14 cellular contexts compared by ENCODE assay signal in the genomic region with DNA sequence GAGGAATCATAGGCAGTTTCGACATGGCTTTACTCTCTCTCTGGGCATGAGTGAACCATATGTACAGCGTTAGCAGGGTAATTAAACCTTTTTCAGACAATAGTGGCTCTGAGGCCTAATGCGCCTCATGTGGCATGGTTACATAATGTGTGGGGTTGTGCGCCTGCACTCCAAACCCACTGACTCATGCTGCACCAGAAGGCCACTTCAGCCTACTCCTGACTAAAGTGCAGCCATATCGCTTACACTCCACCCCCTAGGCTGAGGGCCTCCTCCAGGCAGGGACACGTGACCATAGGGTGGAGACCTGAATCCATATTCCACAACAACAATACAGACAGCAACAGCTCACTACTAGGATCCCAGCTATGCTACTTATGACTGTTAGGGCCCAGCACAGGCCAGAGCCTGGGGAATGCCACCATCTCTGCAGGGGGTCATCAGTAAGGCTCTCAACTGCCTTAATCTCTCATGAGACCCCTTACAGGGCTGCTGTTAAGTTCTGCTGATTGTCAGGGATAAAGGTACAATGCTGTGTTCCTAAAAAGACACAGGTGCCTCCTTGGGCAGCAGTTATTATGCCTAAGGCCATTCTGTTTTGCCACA. TPM values are rescaled to one million over a fixed set of nuclear protein-coding genes. Genes with fewer than 3 reads are reported as not detected.
A peak's percentile ranks its signal among the peaks of the same experiment; 100 is the strongest.
DNase-seq lines count a peak whose midpoint lies in the region; ATAC-seq and TF ChIP-seq lines count a peak whose summit lies in the region.
"Had no signal": no experiment of that assay in that cellular context is flagged by ENCODE, and none has a peak within 500 bp of the region (broad histone marks: within the 10 kb centered on the region; RNA-seq: fewer than 3 reads in every experiment).

No MANE protein-coding gene starts in this region.

- no peaks in the 10 kb centered on the region for H4K20me1 ChIP-seq in GM23338 (replicated peaks; ENCODE audit: insufficient read depth)

- H3K79me2 ChIP-seq in GM23338 (replicated peaks; ENCODE audit: insufficient read depth) = no peaks in the 10 kb centered on the region
- no peaks in the 10 kb centered on the region for H3K79me2 ChIP-seq in mesendoderm (ENCODE audit: control insufficient read depth, insufficient read depth, low read length)

- H2AK5ac ChIP-seq in mesendoderm (ENCODE audit: low read length) = no peak overlapping the region

- no peaks in the 10 kb centered on the region for H3K36me3 Mint-ChIP-seq in GM23338 (ENCODE audit: low read depth)

- H2BK15ac ChIP-seq in mesendoderm (replicated peaks; ENCODE audit: low read depth) = no peak overlapping the region

- H3K9me3 Mint-ChIP-seq in GM23338 = no peaks in the 10 kb centered on the region
- H3K9me3 Mint-ChIP-seq: HFFc6; T-helper 1 cell treated with Interleukin-12 subunit alpha and Interleukin-12 subunit beta and Interleukin-4 antibody, amounts not matched to agents 30 μg/mL and 1 μg/mL, for 36 hours had no signal

- H3K9ac ChIP-seq in mesendoderm (ENCODE audit: low read length) = no peak overlapping the region
- H3K9ac ChIP-seq: KMS-11 had no signal

- H3K36me3 ChIP-seq in GM23338 (ENCODE audit: insufficient read depth) = no peaks in the 10 kb centered on the region
- no peaks in the 10 kb centered on the region for H3K36me3 ChIP-seq in mesendoderm (ENCODE audit: control insufficient read depth, insufficient read depth, low read length)

- H3K27ac Mint-ChIP-seq in GM23338 = peak overlapping the region; percentile 43; the same call in 1 of the 2 replicates
- H3K27ac Mint-ChIP-seq: activated CD8-positive, alpha-beta T cell treated with anti-CD3 and anti-CD28 coated beads, Interleukin-2, amount 10 ng/mL, durations not matched to agents 7 days and 5 days; HFFc6; T-helper 1 cell treated with Interleukin-12 subunit alpha and Interleukin-12 subunit beta and Interleukin-4 antibody, amounts not matched to agents 30 μg/mL and 1 μg/mL, for 36 hours had no signal

- no peak overlapping the region for H3K4me3 Mint-ChIP-seq in GM23338
- H3K4me3 Mint-ChIP-seq: activated CD8-positive, alpha-beta T cell treated with anti-CD3 and anti-CD28 coated beads, Interleukin-2, amount 10 ng/mL, durations not matched to agents 7 days and 5 days; HFFc6; T-helper 1 cell treated with Interleukin-12 subunit alpha and Interleukin-12 subunit beta and Interleukin-4 antibody, amounts not matched to agents 30 μg/mL and 1 μg/mL, for 36 hours had no signal

- no peak overlapping the region for H3K23ac ChIP-seq in mesendoderm (ENCODE audit: low read length)

- H2BK5ac ChIP-seq in mesendoderm (ENCODE audit: low read length) = no peak overlapping the region

- DNase-seq in GM23338 (ENCODE audit: low spot score) = peak; percentile 15
- peak; percentile 81 to 90 for DNase-seq in NCI-H187 (lab: John Stamatoyannopoulos, UW)
- DNase-seq in SW480 (ENCODE audit: low spot score) = peak; percentile 30
- DNase-seq in mesendoderm = peak; percentile 77
- no peak for DNase-seq in NCI-H526 treated with DMSO at 0.1 percent for 48 hours (lab: John Stamatoyannopoulos, UW)
- no peak for DNase-seq in SIG-M5 (lab: John Stamatoyannopoulos, UW)
- DNase-seq: activated CD8-positive, alpha-beta T cell treated with anti-CD3 and anti-CD28 coated beads, Interleukin-2, amount 10 ng/mL, durations not matched to agents 7 days and 5 days; activated naive CD4-positive, alpha-beta T cell treated with Interleukin-2 at 50 U/mL for 16 hours; central memory CD4-positive, alpha-beta T cell; HFFc6; right cardiac atrium had no signal

- H3K4me3 ChIP-seq in GM23338 (no peak overlapping the region), mesendoderm (ENCODE audit: low read length) (no peak overlapping the region)

- ATAC-seq in GM23338 (peak; percentile 72), HG03565 (IDR thresholded peaks at IDR 0.05; ENCODE audit: unreplicated experiment) (no peak)
- ATAC-seq: activated CD8-positive, alpha-beta T cell treated with anti-CD3 and anti-CD28 coated beads, Interleukin-2, amount 10 ng/mL, durations not matched to agents 7 days and 5 days; right cardiac atrium had no signal

- no peak overlapping the region for H2AFZ ChIP-seq in GM23338

- peaks cover 4% of the 10 kb centered on the region; the same call in 2 of the 3 replicates for H3K4me1 Mint-ChIP-seq in GM23338

- H3K27ac ChIP-seq in GM23338 (ENCODE audit: low read depth) (no peak overlapping the region), mesendoderm (ENCODE audit: low read depth, low read length) (no peak overlapping the region)
- H3K27ac ChIP-seq: KMS-11 had no signal

- no peaks in the 10 kb centered on the region for H3F3A ChIP-seq in GM23338 (replicated peaks; ENCODE audit: low read depth)

- no peak overlapping the region for H3K18ac ChIP-seq in mesendoderm (ENCODE audit: low read length)

- no peaks in the 10 kb centered on the region for H3K79me1 ChIP-seq in mesendoderm (ENCODE audit: low read length)

- peaks cover 3% of the 10 kb centered on the region for H3K27me3 Mint-ChIP-seq in GM23338 (ENCODE audit: insufficient read depth, low read depth, poor library complexity)

- H3K9me2 ChIP-seq in GM23338 (ENCODE audit: insufficient read depth) = peaks cover 5% of the 10 kb centered on the region; the same call in 1 of the 2 replicates

- no peak overlapping the region for H3K4me2 ChIP-seq in GM23338
- no peak overlapping the region for H3K4me2 ChIP-seq in mesendoderm (ENCODE audit: low read length)
- H3K4me2 ChIP-seq: KMS-11 had no signal

- no peak overlapping the region for H4K5ac ChIP-seq in mesendoderm (ENCODE audit: low read length)

- no peak overlapping the region for H3K56ac ChIP-seq in mesendoderm (ENCODE audit: low read length)

- no peaks in the 10 kb centered on the region for H3K27me3 ChIP-seq in GM23338 (ENCODE audit: insufficient read depth)
- no peaks in the 10 kb centered on the region for H3K27me3 ChIP-seq in mesendoderm (ENCODE audit: insufficient read depth, low read length, poor library complexity)

- no peak for TF ChIP-seq CTCF in GM23338 (conservative IDR thresholded peaks at IDR 0.05; ENCODE audit: low read depth in 2 of 2)

- no peak overlapping the region for H3K4ac ChIP-seq in mesendoderm (ENCODE audit: low read depth, low read length)

- H4K8ac ChIP-seq in mesendoderm (ENCODE audit: low read depth, low read length) = no peak overlapping the region

- no peak overlapping the region for H2BK120ac ChIP-seq in mesendoderm (ENCODE audit: low read depth, low read length)

- no peaks in the 10 kb centered on the region for H3K4me1 ChIP-seq in GM23338 (ENCODE audit: insufficient read depth)
- H3K4me1 ChIP-seq in mesendoderm (ENCODE audit: control insufficient read depth, low read depth, low read length) = no peaks in the 10 kb centered on the region

- no CpG with 5 or more reads among the region's 6 CpGs for WGBS in mesendoderm (ENCODE audit: extremely low coverage, insufficient coverage, low lambda C conversion rate)

TF ChIP-seq in GM23338, 12 proteins besides CTCF, POLR2A, EP300 and RAD21:
- no peak for TF ChIP-seq STAT1 (IDR thresholded peaks at IDR 0.05; ENCODE audit: unreplicated experiment)
- TF ChIP-seq, protein P1, sequence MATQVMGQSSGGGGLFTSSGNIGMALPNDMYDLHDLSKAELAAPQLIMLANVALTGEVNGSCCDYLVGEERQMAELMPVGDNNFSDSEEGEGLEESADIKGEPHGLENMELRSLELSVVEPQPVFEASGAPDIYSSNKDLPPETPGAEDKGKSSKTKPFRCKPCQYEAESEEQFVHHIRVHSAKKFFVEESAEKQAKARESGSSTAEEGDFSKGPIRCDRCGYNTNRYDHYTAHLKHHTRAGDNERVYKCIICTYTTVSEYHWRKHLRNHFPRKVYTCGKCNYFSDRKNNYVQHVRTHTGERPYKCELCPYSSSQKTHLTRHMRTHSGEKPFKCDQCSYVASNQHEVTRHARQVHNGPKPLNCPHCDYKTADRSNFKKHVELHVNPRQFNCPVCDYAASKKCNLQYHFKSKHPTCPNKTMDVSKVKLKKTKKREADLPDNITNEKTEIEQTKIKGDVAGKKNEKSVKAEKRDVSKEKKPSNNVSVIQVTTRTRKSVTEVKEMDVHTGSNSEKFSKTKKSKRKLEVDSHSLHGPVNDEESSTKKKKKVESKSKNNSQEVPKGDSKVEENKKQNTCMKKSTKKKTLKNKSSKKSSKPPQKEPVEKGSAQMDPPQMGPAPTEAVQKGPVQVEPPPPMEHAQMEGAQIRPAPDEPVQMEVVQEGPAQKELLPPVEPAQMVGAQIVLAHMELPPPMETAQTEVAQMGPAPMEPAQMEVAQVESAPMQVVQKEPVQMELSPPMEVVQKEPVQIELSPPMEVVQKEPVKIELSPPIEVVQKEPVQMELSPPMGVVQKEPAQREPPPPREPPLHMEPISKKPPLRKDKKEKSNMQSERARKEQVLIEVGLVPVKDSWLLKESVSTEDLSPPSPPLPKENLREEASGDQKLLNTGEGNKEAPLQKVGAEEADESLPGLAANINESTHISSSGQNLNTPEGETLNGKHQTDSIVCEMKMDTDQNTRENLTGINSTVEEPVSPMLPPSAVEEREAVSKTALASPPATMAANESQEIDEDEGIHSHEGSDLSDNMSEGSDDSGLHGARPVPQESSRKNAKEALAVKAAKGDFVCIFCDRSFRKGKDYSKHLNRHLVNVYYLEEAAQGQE (IDR thresholded peaks at IDR 0.05; ENCODE audit: unreplicated experiment) = no peak

RNA-seq across cellular contexts. Expression of a gene that starts 13.4 kb away (rescaled TPM):
- 29.8 and 46.0 TPM in 2 replicates for total RNA-seq in GM23338 (2014; rRNA removed; shearing (Covaris generic))
- polyA plus RNA-seq in GM23338 (2016; fragmentation: Nextera tagmentation; extraction: Ambion mirVana) = 48.1 and 51.5 TPM in 2 replicates
- 25.7 TPM for polyA plus RNA-seq in mesendoderm (2013, experiment 1 of 2)
- 24.3 TPM for polyA plus RNA-seq in mesendoderm (2013, experiment 2 of 2)

RNA-seq across cellular contexts. Expression of a gene that starts 14.5 kb away (rescaled TPM):
- not detected in 2 replicates for total RNA-seq in GM23338 (2014; rRNA removed; shearing (Covaris generic))
- not detected in 2 replicates for polyA plus RNA-seq in GM23338 (2016; fragmentation: Nextera tagmentation; extraction: Ambion mirVana)
- polyA plus RNA-seq in mesendoderm (2013, experiment 1 of 2) = 0.01 TPM
- 0.03 TPM for polyA plus RNA-seq in mesendoderm (2013, experiment 2 of 2)
- total RNA-seq: activated CD8-positive, alpha-beta T cell treated with anti-CD3 and anti-CD28 coated beads, Interleukin-2, amount 10 ng/mL, durations not matched to agents 7 days and 5 days; right cardiac atrium had no signal
- polyA plus RNA-seq: right cardiac atrium had no signal

RNA-seq across cellular contexts. Expression of a gene that starts 59.2 kb away (rescaled TPM):
- not detected in 2 replicates for total RNA-seq in GM23338 (2014; rRNA removed; shearing (Covaris generic))
- polyA plus RNA-seq in GM23338 (2016; fragmentation: Nextera tagmentation; extraction: Ambion mirVana) = not detected in 2 replicates
- not detected for polyA plus RNA-seq in mesendoderm (2013, experiment 1 of 2)
- polyA plus RNA-seq in mesendoderm (2013, experiment 2 of 2) = not detected
- total RNA-seq: activated CD8-positive, alpha-beta T cell treated with anti-CD3 and anti-CD28 coated beads, Interleukin-2, amount 10 ng/mL, durations not matched to agents 7 days and 5 days; HFFc6; right cardiac atrium had no signal
- polyA plus RNA-seq: right cardiac atrium had no signal

Comparison
In these comparisons a context has a peak if more than half of its experiments do, and no peak if none do; other contexts are left out.
1. DNase-seq: peak in GM23338 (single experiment), NCI-H187 (2 of 2), SW480 (single experiment) and mesendoderm (single experiment); none in NCI-H526 treated with DMSO at 0.1 percent for 48 hours (single experiment) and SIG-M5 (single experiment).